26 cellular contexts compared by ENCODE assay signal in genomic region chr14:99205086-99205688, GRCh38.
A peak's percentile ranks its signal among the peaks of the same experiment; 100 is the strongest.
DNase-seq lines count a peak whose midpoint lies in the region; ATAC-seq lines count a peak whose summit lies in the region.
"Had no signal": no experiment of that assay in that cellular context is flagged by ENCODE, and none has a peak within 500 bp of the region (broad histone marks: within the 10 kb centered on the region; RNA-seq: fewer than 3 reads in every experiment).

No MANE protein-coding gene starts in this region.

- H3K36me3 Mint-ChIP-seq in activated CD4-positive, alpha-beta T cell treated with anti-CD3 and anti-CD28 coated beads, Interleukin-2, amount 10 ng/mL, durations not matched to agents 7 days and 5 days (ENCODE audit: low read depth), result peaks cover 78% of the 10 kb centered on the region
- H3K36me3 Mint-ChIP-seq in CD4-positive, CD25-positive, alpha-beta regulatory T cell, result peaks cover 40% of the 10 kb centered on the region
- H3K36me3 Mint-ChIP-seq in activated CD4-positive, alpha-beta memory T cell treated with anti-CD3 and anti-CD28 coated beads for 36 hours, result peaks cover 31% of the 10 kb centered on the region
- peaks cover 46% of the 10 kb centered on the region for H3K36me3 Mint-ChIP-seq in central memory CD8-positive, alpha-beta T cell (ENCODE audit: insufficient read depth)

- H3K27ac Mint-ChIP-seq in activated CD4-positive, alpha-beta T cell treated with anti-CD3 and anti-CD28 coated beads, Interleukin-2, amount 10 ng/mL, durations not matched to agents 7 days and 5 days, result peak overlapping the region; percentile 81
- H3K27ac Mint-ChIP-seq in CD4-positive, CD25-positive, alpha-beta regulatory T cell, result peak overlapping the region; percentile 95 to 97 (median 96)
- peak overlapping the region; percentile 91 for H3K27ac Mint-ChIP-seq in activated CD4-positive, alpha-beta memory T cell treated with anti-CD3 and anti-CD28 coated beads for 36 hours
- peak overlapping the region; percentile 94 for H3K27ac Mint-ChIP-seq in central memory CD8-positive, alpha-beta T cell (ENCODE audit: low read depth)
- H3K27ac Mint-ChIP-seq: GM23338, HFFc6, mesothelial cell of epicardium, nephron had no signal

- CTCF ChIA-PET in activated CD4-positive, alpha-beta T cell treated with anti-CD3 and anti-CD28 coated beads, Interleukin-2, amount 10 ng/mL, durations not matched to agents 7 days and 5 days (lab: Charles Lee), result interaction anchor here (0.6 to 1.8 kb wide), 8 partner anchors 10 to 67 kb away, joined by 3 to 4 read pairs (median 3); partner anchors contain the start of gene BCL11B
- CTCF ChIA-PET in activated CD4-positive, alpha-beta memory T cell treated with anti-CD3 and anti-CD28 coated beads for 36 hours (lab: Charles Lee), result interaction anchor here (0.8 to 1.5 kb wide), 2 partner anchors 8 to 55 kb away, joined by 3 to 4 read pairs; no protein-coding TSS in a partner anchor

- peak overlapping the region; percentile 66 for H3K4me3 ChIP-seq in CD4-positive, CD25-positive, alpha-beta regulatory T cell (ENCODE audit: low read depth, low read length)
- no peak overlapping the region for H3K4me3 ChIP-seq in SJCRH30
- H3K4me3 ChIP-seq: A549, breast epithelium, GM23338, SK-N-MC, upper lobe of left lung had no signal

- no peaks in the 10 kb centered on the region for H3K9me3 Mint-ChIP-seq in activated CD4-positive, alpha-beta T cell treated with anti-CD3 and anti-CD28 coated beads, Interleukin-2, amount 10 ng/mL, durations not matched to agents 7 days and 5 days
- H3K9me3 Mint-ChIP-seq in CD4-positive, CD25-positive, alpha-beta regulatory T cell, result peaks cover 0 to 3% (median 0%) of the 10 kb centered on the region in 7 donors
- no peaks in the 10 kb centered on the region for H3K9me3 Mint-ChIP-seq in activated CD4-positive, alpha-beta memory T cell treated with anti-CD3 and anti-CD28 coated beads for 36 hours
- no peaks in the 10 kb centered on the region for H3K9me3 Mint-ChIP-seq in central memory CD8-positive, alpha-beta T cell
- H3K9me3 Mint-ChIP-seq: GM23338, mesothelial cell of epicardium, nephron had no signal

- POLR2A ChIA-PET in activated CD4-positive, alpha-beta T cell treated with anti-CD3 and anti-CD28 coated beads, Interleukin-2, amount 10 ng/mL, durations not matched to agents 7 days and 5 days (lab: Charles Lee), result interaction anchor here (0.6 kb wide), 1 partner anchor 1207 kb away, joined by 3 read pairs; no protein-coding TSS in a partner anchor
- POLR2A ChIA-PET in activated CD4-positive, alpha-beta memory T cell treated with anti-CD3 and anti-CD28 coated beads for 36 hours (lab: Charles Lee), result interaction anchor here (1.2 to 1.7 kb wide), 4 partner anchors 10 to 38 kb away, joined by 3 to 5 read pairs (median 4); no protein-coding TSS in a partner anchor

- DNase-seq in activated CD4-positive, alpha-beta T cell treated with anti-CD3 and anti-CD28 coated beads, Interleukin-2, amount 10 ng/mL, durations not matched to agents 7 days and 5 days, result no peak
- DNase-seq in activated CD4-positive, alpha-beta T cell treated with anti-CD3 and anti-CD28 coated beads for 48 hours, result no peak
- DNase-seq in CD4-positive, CD25-positive, alpha-beta regulatory T cell, result no peak
- no peak for DNase-seq in activated CD4-positive, alpha-beta memory T cell treated with anti-CD3 and anti-CD28 coated beads for 36 hours
- no peak for DNase-seq in central memory CD8-positive, alpha-beta T cell (ENCODE audit: low spot score in 2 of 2)
- no peak for DNase-seq in retina
- no peak for DNase-seq in T-helper 9 cell
- DNase-seq in SJCRH30, result no peak
- DNase-seq: AML-193; effector CD8-positive, alpha-beta T cell; erythroblast; HFFc6; KG1; kidney; MM.1S; NCI-H1436; RPMI8226; stimulated activated CD4-positive, alpha-beta T cell treated with anti-CD3 and anti-CD28 coated beads, Interleukin-1b, Interleukin-23, amount 100 ng/mL, for 48 hours; T1000; upper lobe of left lung had no signal

- peak overlapping the region; percentile 61 for H3K4me3 Mint-ChIP-seq in activated CD4-positive, alpha-beta T cell treated with anti-CD3 and anti-CD28 coated beads, Interleukin-2, amount 10 ng/mL, durations not matched to agents 7 days and 5 days
- peak overlapping the region; percentile 51 to 84 (median 74) for H3K4me3 Mint-ChIP-seq in CD4-positive, CD25-positive, alpha-beta regulatory T cell
- H3K4me3 Mint-ChIP-seq in activated CD4-positive, alpha-beta memory T cell treated with anti-CD3 and anti-CD28 coated beads for 36 hours, result peak overlapping the region; percentile 20
- H3K4me3 Mint-ChIP-seq in central memory CD8-positive, alpha-beta T cell, result peak overlapping the region; percentile 64
- H3K4me3 Mint-ChIP-seq: GM23338, HFFc6, mesothelial cell of epicardium, nephron had no signal

- no peaks in the 10 kb centered on the region for H3K27me3 ChIP-seq in CD4-positive, CD25-positive, alpha-beta regulatory T cell (ENCODE audit: control insufficient read depth, insufficient read depth, low read length)
- no peaks in the 10 kb centered on the region for H3K27me3 ChIP-seq in SJCRH30
- H3K27me3 ChIP-seq: breast epithelium, upper lobe of left lung had no signal

- H3K27ac ChIP-seq in CD4-positive, CD25-positive, alpha-beta regulatory T cell (ENCODE audit: insufficient read depth, low read length, poor library complexity, severe bottlenecking), result peak overlapping the region; percentile 75
- H3K27ac ChIP-seq in SJCRH30, result no peak overlapping the region
- H3K27ac ChIP-seq: A549, breast epithelium, upper lobe of left lung had no signal

- no peaks in the 10 kb centered on the region for H3K9me3 ChIP-seq in CD4-positive, CD25-positive, alpha-beta regulatory T cell (ENCODE audit: control insufficient read depth in 2 of 2, low read length in 2 of 2)
- H3K9me3 ChIP-seq in SJCRH30 (replicated peaks), result no peaks in the 10 kb centered on the region
- H3K9me3 ChIP-seq: A549, breast epithelium, upper lobe of left lung had no signal

- intact Hi-C loops in activated CD4-positive, alpha-beta memory T cell treated with anti-CD3 and anti-CD28 coated beads for 36 hours (cut with micrococcal nuclease), result loop anchor here (1.0 kb wide), 1 partner anchor 8 kb away; no protein-coding TSS in a partner anchor

- H3K4me1 ChIP-seq in CD4-positive, CD25-positive, alpha-beta regulatory T cell (ENCODE audit: control insufficient read depth, insufficient read depth, low read length, poor library complexity, severe bottlenecking), result peaks cover 100% of the 10 kb centered on the region
- H3K4me1 ChIP-seq in SJCRH30, result peaks cover 5% of the 10 kb centered on the region; the same call in 1 of the 2 replicates
- H3K4me1 ChIP-seq: A549, breast epithelium, upper lobe of left lung had no signal

- peaks cover 100% of the 10 kb centered on the region for H3K4me1 Mint-ChIP-seq in activated CD4-positive, alpha-beta T cell treated with anti-CD3 and anti-CD28 coated beads, Interleukin-2, amount 10 ng/mL, durations not matched to agents 7 days and 5 days
- H3K4me1 Mint-ChIP-seq in CD4-positive, CD25-positive, alpha-beta regulatory T cell, result peaks cover 21 to 100% (median 82%) of the 10 kb centered on the region in 4 donors
- peaks cover 100% of the 10 kb centered on the region for H3K4me1 Mint-ChIP-seq in activated CD4-positive, alpha-beta memory T cell treated with anti-CD3 and anti-CD28 coated beads for 36 hours (ENCODE audit: low read depth)
- H3K4me1 Mint-ChIP-seq in central memory CD8-positive, alpha-beta T cell, result peaks cover 98% of the 10 kb centered on the region

- H3K36me3 ChIP-seq in CD4-positive, CD25-positive, alpha-beta regulatory T cell (ENCODE audit: control insufficient read depth, insufficient read depth, low read length), result peaks cover 62% of the 10 kb centered on the region
- H3K36me3 ChIP-seq in SJCRH30, result no peaks in the 10 kb centered on the region
- H3K36me3 ChIP-seq: breast epithelium, upper lobe of left lung had no signal

- no peaks in the 10 kb centered on the region for H3K27me3 Mint-ChIP-seq in activated CD4-positive, alpha-beta T cell treated with anti-CD3 and anti-CD28 coated beads, Interleukin-2, amount 10 ng/mL, durations not matched to agents 7 days and 5 days
- H3K27me3 Mint-ChIP-seq in CD4-positive, CD25-positive, alpha-beta regulatory T cell, result no peaks in the 10 kb centered on the region
- no peaks in the 10 kb centered on the region for H3K27me3 Mint-ChIP-seq in activated CD4-positive, alpha-beta memory T cell treated with anti-CD3 and anti-CD28 coated beads for 36 hours
- H3K27me3 Mint-ChIP-seq in central memory CD8-positive, alpha-beta T cell, result no peaks in the 10 kb centered on the region

- ATAC-seq in CD4-positive, CD25-positive, alpha-beta regulatory T cell (ENCODE audit: low read depth in 2 of 2), result no peak
- no peak for ATAC-seq in central memory CD8-positive, alpha-beta T cell (replicated peaks; ENCODE audit: extremely low read depth, poor library complexity, severe bottlenecking)
- ATAC-seq: A549, GM23338 had no signal

Comparison
In these comparisons a context has a peak if more than half of its experiments do, and no peak if none do; other contexts are left out.
1. H3K4me3 Mint-ChIP-seq: peak in every context shown above with its lines; median percentile 74 in CD4-positive, CD25-positive, alpha-beta regulatory T cell; 64 in central memory CD8-positive, alpha-beta T cell; 61 in activated CD4-positive, alpha-beta T cell treated with anti-CD3 and anti-CD28 coated beads, Interleukin-2, amount 10 ng/mL, durations not matched to agents 7 days and 5 days; 20 in activated CD4-positive, alpha-beta memory T cell treated with anti-CD3 and anti-CD28 coated beads for 36 hours.